ENCODE assay signal across 12 cellular contexts in genomic region chr3:38001456-38002081, GRCh38. TPM values are rescaled to one million over a fixed set of nuclear protein-coding genes. Genes with fewer than 3 reads are reported as not detected.
A peak's percentile ranks its signal among the peaks of the same experiment; 100 is the strongest.
DNase-seq lines count a peak whose midpoint lies in the region; ATAC-seq, FAIRE-seq and TF ChIP-seq lines count a peak whose summit lies in the region.
"Had no signal": no experiment of that assay in that cellular context is flagged by ENCODE, and none has a peak within 500 bp of the region (broad histone marks: within the 10 kb centered on the region; RNA-seq: fewer than 3 reads in every experiment).

No MANE protein-coding gene starts in this region.

- H3K9ac ChIP-seq in keratinocyte (ENCODE audit: control insufficient read depth, extremely low read depth, insufficient read depth, low read length) = no peak overlapping the region

- TF ChIP-seq CTCF in 22Rv1 (IDR thresholded peaks at IDR 0.05) (peak; percentile 87), Peyer's patch (IDR thresholded peaks at IDR 0.05) (peak in 3 of 6 experiments; percentile 21 to 25 (median 22)), keratinocyte (optimal IDR thresholded peaks at IDR 0.05 in 1 of 3, IDR thresholded peaks at IDR 0.05 in 1 of 3, conservative IDR thresholded peaks at IDR 0.05 in 1 of 3; ENCODE audit: extremely low read depth in 1 of 3, insufficient read depth in 2 of 3, low read length in 3 of 3) (peak in 2 of 3 experiments; percentile 33 to 36)

- H3K4me2 ChIP-seq in keratinocyte (ENCODE audit: control insufficient read depth, extremely low read depth, insufficient read depth, low read depth, low read length) = no peak overlapping the region

- peaks cover 0 to 56% (median 2%) of the 10 kb centered on the region in 3 donors for H3K36me3 ChIP-seq in Peyer's patch
- peaks cover 4 to 6% of the 10 kb centered on the region in 2 experiments for H3K36me3 ChIP-seq in keratinocyte (ENCODE audit: control insufficient read depth in 2 of 2, extremely low read depth in 1 of 2, insufficient read depth in 2 of 2, low read length in 2 of 2)

- dilution Hi-C loops in keratinocyte (cut with MboI; ENCODE audit: extremely low pct_ligation_motif_present, low sequenced_read_pairs) = no loop called here

- H3K4me3 ChIP-seq in Peyer's patch (no peak overlapping the region), keratinocyte (ENCODE audit: control insufficient read depth in 2 of 3, extremely low read depth in 1 of 3, insufficient read depth in 2 of 3, low read depth in 1 of 3, low read length in 3 of 3) (no peak overlapping the region)

- H3K27ac ChIP-seq in 22Rv1 (peak overlapping the region; percentile 44; the same call in 1 of the 2 replicates), Peyer's patch (peak overlapping the region in 1 of 4 donors; percentile 8), keratinocyte (ENCODE audit: control insufficient read depth, insufficient read depth, low read length) (no peak overlapping the region)
- H3K27ac ChIP-seq: neutrophil had no signal

- no peak for TF ChIP-seq POLR2A in Peyer's patch (IDR thresholded peaks at IDR 0.05)

- H3K9me3 ChIP-seq in Peyer's patch (no peaks in the 10 kb centered on the region), keratinocyte (ENCODE audit: control insufficient read depth, low read depth, low read length) (no peaks in the 10 kb centered on the region)
- H3K9me3 ChIP-seq: neutrophil had no signal

- H3K79me2 ChIP-seq in keratinocyte (ENCODE audit: control insufficient read depth, insufficient read depth, low read length) = no peaks in the 10 kb centered on the region

- no peak for FAIRE-seq in keratinocyte (lab: Jason Lieb, UNC)

- H3K4me1 ChIP-seq in Peyer's patch (peaks cover 6 to 48% (median 11%) of the 10 kb centered on the region in 4 donors), keratinocyte (ENCODE audit: control insufficient read depth, extremely low read depth, insufficient read depth, low read length) (peaks cover 15% of the 10 kb centered on the region)

- ATAC-seq in HG02678 (IDR thresholded peaks at IDR 0.05; ENCODE audit: unreplicated experiment) = no peak
- no peak for ATAC-seq in HG03378 (IDR thresholded peaks at IDR 0.05; ENCODE audit: unreplicated experiment)
- ATAC-seq: activated T-helper 17 cell treated with anti-CD3 and anti-CD28 coated beads, Interleukin-2, amount 50 U/mL, for 72 hours; effector memory CD8-positive, alpha-beta T cell had no signal

- no peak overlapping the region for H2AFZ ChIP-seq in keratinocyte (ENCODE audit: control insufficient read depth, low read length)

- peak; percentile 55 for DNase-seq in ELF-1 (ENCODE audit: low read depth, low spot score)
- peak in 2 of 3 donors; percentile 46 to 63 for DNase-seq in Peyer's patch
- no peak for DNase-seq in keratinocyte (ENCODE audit: low read depth, low spot score)
- no peak for DNase-seq in activated CD8-positive, alpha-beta memory T cell treated with anti-CD3 and anti-CD28 coated beads for 24 hours
- no peak for DNase-seq in NCI-H774 (lab: John Stamatoyannopoulos, UW)
- DNase-seq: effector memory CD8-positive, alpha-beta T cell; NK-92 treated with Interleukin-12 subunit alpha and Interleukin-12 subunit beta, amount 100 ng/mL, for 24 hours had no signal

- H3K27me3 ChIP-seq in Peyer's patch (no peaks in the 10 kb centered on the region), keratinocyte (ENCODE audit: control insufficient read depth, extremely low read depth, insufficient read depth, low read length) (no peaks in the 10 kb centered on the region)
- H3K27me3 ChIP-seq: neutrophil had no signal

- H4K20me1 ChIP-seq in keratinocyte (ENCODE audit: control insufficient read depth, extremely low read depth, insufficient read depth, low read length) = no peaks in the 10 kb centered on the region

- no peaks in the 10 kb centered on the region for H3K9me1 ChIP-seq in keratinocyte (ENCODE audit: control insufficient read depth, extremely low read depth, insufficient read depth, low read length)

RNA-seq across cellular contexts. Expression of gene VILL, which starts 11.0 kb away (rescaled TPM):
- total RNA-seq in Peyer's patch = 100 to 1,000 TPM in 3 of 4 donors, 10 to 100 TPM in 1; 59.4 to 309 (median 230) TPM
- 2.1 to 2.8 TPM (median 2.1 TPM) in 3 replicates for polyA plus RNA-seq in keratinocyte
- polyA plus RNA-seq in keratinocyte (2011; ENCODE audit: low read depth) = 1.9 TPM
- 0.96 and 1.7 TPM in 2 replicates for polyA plus RNA-seq in keratinocyte (2011; cell fraction: cytosol; rRNA removed)
- 5.8 and 6.8 TPM in 2 replicates for polyA plus RNA-seq in keratinocyte (2011; cell fraction: nucleus; rRNA removed)
- 1.8 and 2.2 TPM in 2 replicates for polyA plus RNA-seq in keratinocyte (2012; ENCODE audit: low replicate concordance)
- 1.9 to 4.3 TPM (median 2.2 TPM) in 3 replicates for polyA minus RNA-seq in keratinocyte
- 2.3 TPM for polyA minus RNA-seq in keratinocyte (2011; cell fraction: cytosol; rRNA and poly(A)+ RNA removed)
- 4.1 TPM in 2 replicates for polyA minus RNA-seq in keratinocyte (2011; cell fraction: nucleus; rRNA and poly(A)+ RNA removed)

RNA-seq across cellular contexts. Expression of gene PLCD1, which starts 27.9 kb away (rescaled TPM):
- total RNA-seq in Peyer's patch = 10 to 100 TPM; 36.6 to 47.0 (median 40.5) TPM
- polyA plus RNA-seq in keratinocyte = 22.0 to 36.1 TPM (median 26.0 TPM) in 3 replicates
- polyA plus RNA-seq in keratinocyte (2011; ENCODE audit: low read depth) = 85.5 TPM
- polyA plus RNA-seq in keratinocyte (2011; cell fraction: cytosol; rRNA removed) = 26.9 and 36.7 TPM in 2 replicates
- 62.6 and 75.1 TPM in 2 replicates for polyA plus RNA-seq in keratinocyte (2011; cell fraction: nucleus; rRNA removed)
- 30.7 and 70.4 TPM in 2 replicates for polyA plus RNA-seq in keratinocyte (2012; ENCODE audit: low replicate concordance)
- 36.6 to 91.1 TPM (median 43.6 TPM) in 3 replicates for polyA minus RNA-seq in keratinocyte
- polyA minus RNA-seq in keratinocyte (2011; cell fraction: cytosol; rRNA and poly(A)+ RNA removed) = 42.4 TPM
- polyA minus RNA-seq in keratinocyte (2011; cell fraction: nucleus; rRNA and poly(A)+ RNA removed) = 33.6 and 34.4 TPM in 2 replicates

RNA-seq across cellular contexts. Expression of gene DLEC1, which starts 37.4 kb away (rescaled TPM):
- total RNA-seq in Peyer's patch = 1 to 10 TPM in 1 of 4 donors, under 1 TPM in 3; 0.18 to 2.2 (median 0.75) TPM
- 0.01 to 0.02 TPM in 2 of 3 replicates, not detected in the other for polyA plus RNA-seq in keratinocyte
- polyA plus RNA-seq in keratinocyte (2011; ENCODE audit: low read depth) = not detected
- polyA plus RNA-seq in keratinocyte (2011; cell fraction: cytosol; rRNA removed) = 0.01 TPM in 1 of 2 replicates, not detected in the other
- 0.08 and 0.11 TPM in 2 replicates for polyA plus RNA-seq in keratinocyte (2011; cell fraction: nucleus; rRNA removed)
- 0.03 and 0.16 TPM in 2 replicates for polyA plus RNA-seq in keratinocyte (2012; ENCODE audit: low replicate concordance)
- polyA minus RNA-seq in keratinocyte = 0.03 TPM in 1 of 3 replicates, not detected in the others
- not detected for polyA minus RNA-seq in keratinocyte (2011; cell fraction: cytosol; rRNA and poly(A)+ RNA removed)
- polyA minus RNA-seq in keratinocyte (2011; cell fraction: nucleus; rRNA and poly(A)+ RNA removed) = not detected in 2 replicates

Comparison
In these comparisons a context has a peak if more than half of its experiments do, and no peak if none do; other contexts are left out.
1. DNase-seq: peak in ELF-1 (single experiment) and Peyer's patch (2 of 3); none in keratinocyte (single experiment), activated CD8-positive, alpha-beta memory T cell treated with anti-CD3 and anti-CD28 coated beads for 24 hours (single experiment) and NCI-H774 (single experiment).